8 cellular contexts compared by ENCODE assay signal in genomic region chr22:29040385-29041275, GRCh38. TPM values are rescaled to one million over a fixed set of nuclear protein-coding genes. Genes with fewer than 3 reads are reported as not detected.
DNase-seq lines count a peak whose midpoint lies in the region; ATAC-seq and TF ChIP-seq lines count a peak whose summit lies in the region.

No MANE protein-coding gene starts in this region.

- no peak overlapping the region for H3K4me2 ChIP-seq in parathyroid adenoma (ENCODE audit: low read length)

- no peak overlapping the region for H3K27ac Mint-ChIP-seq in type B pancreatic cell

- H3K4me1 ChIP-seq in parathyroid adenoma: no peaks in the 10 kb centered on the region

- H3K36me3 ChIP-seq in parathyroid adenoma (ENCODE audit: control insufficient read depth, insufficient read depth, low read length): no peaks in the 10 kb centered on the region

- peaks cover 36% of the 10 kb centered on the region for H3K4me1 Mint-ChIP-seq in type B pancreatic cell (ENCODE audit: unreplicated experiment)

- H3K4me3 ChIP-seq in parathyroid adenoma (ENCODE audit: low read depth, low read length): no peak overlapping the region

- H3K9me3 Mint-ChIP-seq in type B pancreatic cell: no peaks in the 10 kb centered on the region

- H3K79me2 ChIP-seq in parathyroid adenoma: no peaks in the 10 kb centered on the region

- no peak overlapping the region for H3K9ac ChIP-seq in parathyroid adenoma

- no peaks in the 10 kb centered on the region for H3K27me3 Mint-ChIP-seq in type B pancreatic cell

- no peaks in the 10 kb centered on the region for H3K9me3 ChIP-seq in parathyroid adenoma (ENCODE audit: control insufficient read depth, low read length)

- H3K36me3 Mint-ChIP-seq in type B pancreatic cell: peaks cover 6% of the 10 kb centered on the region

- no peak for ATAC-seq in HG02623 (IDR thresholded peaks at IDR 0.05; ENCODE audit: unreplicated experiment)

- no peaks in the 10 kb centered on the region for H3K27me3 ChIP-seq in parathyroid adenoma (ENCODE audit: control insufficient read depth, insufficient read depth, low read length)

- TF ChIP-seq CTCF in parathyroid adenoma (IDR thresholded peaks at IDR 0.05) (peak; percentile 90), type B pancreatic cell (conservative IDR thresholded peaks at IDR 0.05) (peak; percentile 98)

- H3K27ac ChIP-seq in parathyroid adenoma: no peak overlapping the region

- H2AFZ ChIP-seq in parathyroid adenoma: no peak overlapping the region

- H3K4me3 Mint-ChIP-seq in type B pancreatic cell: no peak overlapping the region

- peak; percentile 11 for DNase-seq in DMS53 treated with DMSO at 0.1 percent for 48 hours (lab: John Stamatoyannopoulos, UW; ENCODE audit: unreplicated experiment)
- DNase-seq in Kasumi-1 (lab: John Stamatoyannopoulos, UW): peak; percentile 74 to 84
- peak; percentile 29 for DNase-seq in SHP77 treated with DMSO at 0.1 percent for 48 hours (lab: John Stamatoyannopoulos, UW)
- DNase-seq in activated naive CD4-positive, alpha-beta T cell (lab: John Stamatoyannopoulos, UW): peak in 3 of 4 experiments; percentile 6 to 33 (median 19)
- DNase-seq in globus pallidus (ENCODE audit: low spot score): peak; percentile 77
- no peak for DNase-seq in type B pancreatic cell (ENCODE audit: extremely low spot score, unreplicated experiment)

RNA-seq across cellular contexts. Expression of gene C22orf31, which starts 21.0 kb away (rescaled TPM):
- total RNA-seq in type B pancreatic cell (ENCODE audit: low replicate concordance): 0.63 TPM in 1 of 2 replicates, not detected in the other

RNA-seq across cellular contexts. Expression of gene KREMEN1, which starts 32.2 kb away (rescaled TPM):
- 26.2 and 29.1 TPM in 2 replicates for total RNA-seq in type B pancreatic cell (ENCODE audit: low replicate concordance)
